Comparison of ENCODE assay signal across 1 cellular context in the genomic region with DNA sequence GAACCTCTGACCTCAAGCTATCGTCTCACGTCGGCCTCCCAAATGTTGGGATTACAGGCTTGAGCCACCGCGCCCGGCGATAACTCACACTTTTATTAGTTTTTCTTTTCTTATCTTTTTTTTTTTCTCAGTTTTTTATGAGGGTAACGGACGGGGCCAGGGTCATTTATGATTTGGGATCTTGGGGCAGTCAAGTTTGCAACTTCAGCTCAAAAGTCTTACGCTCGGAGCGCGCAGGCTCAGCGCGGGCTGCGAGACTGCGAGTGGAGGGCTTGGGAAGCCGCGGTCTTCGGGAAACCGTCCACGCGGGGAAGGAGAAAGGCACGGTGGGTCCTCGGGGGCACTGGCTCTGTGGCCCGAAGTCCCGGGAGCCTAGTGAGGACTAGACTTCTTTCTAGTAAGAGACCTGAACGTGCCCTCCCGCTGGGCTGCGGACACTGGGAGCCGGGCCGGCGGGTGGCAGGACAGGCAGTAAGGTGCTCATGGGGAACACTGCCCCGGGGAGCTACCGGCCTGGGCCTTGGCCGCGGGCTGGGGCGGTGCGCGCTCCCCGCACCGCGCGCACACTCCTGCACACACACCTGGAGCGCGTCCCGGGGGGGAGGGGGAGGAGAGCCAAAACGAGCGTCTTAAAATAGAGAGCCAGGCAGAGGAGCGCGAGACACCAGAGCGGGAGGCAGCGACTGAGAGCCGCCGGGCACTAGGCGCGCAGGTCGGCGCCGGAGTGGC.
TF ChIP-seq lines count a peak whose summit lies in the region.

No MANE protein-coding gene starts in this region.

TF ChIP-seq in HEK293, 187 proteins besides CTCF, POLR2A, EP300 and RAD21 (continued from another document):
- TF ChIP-seq, protein P1, sequence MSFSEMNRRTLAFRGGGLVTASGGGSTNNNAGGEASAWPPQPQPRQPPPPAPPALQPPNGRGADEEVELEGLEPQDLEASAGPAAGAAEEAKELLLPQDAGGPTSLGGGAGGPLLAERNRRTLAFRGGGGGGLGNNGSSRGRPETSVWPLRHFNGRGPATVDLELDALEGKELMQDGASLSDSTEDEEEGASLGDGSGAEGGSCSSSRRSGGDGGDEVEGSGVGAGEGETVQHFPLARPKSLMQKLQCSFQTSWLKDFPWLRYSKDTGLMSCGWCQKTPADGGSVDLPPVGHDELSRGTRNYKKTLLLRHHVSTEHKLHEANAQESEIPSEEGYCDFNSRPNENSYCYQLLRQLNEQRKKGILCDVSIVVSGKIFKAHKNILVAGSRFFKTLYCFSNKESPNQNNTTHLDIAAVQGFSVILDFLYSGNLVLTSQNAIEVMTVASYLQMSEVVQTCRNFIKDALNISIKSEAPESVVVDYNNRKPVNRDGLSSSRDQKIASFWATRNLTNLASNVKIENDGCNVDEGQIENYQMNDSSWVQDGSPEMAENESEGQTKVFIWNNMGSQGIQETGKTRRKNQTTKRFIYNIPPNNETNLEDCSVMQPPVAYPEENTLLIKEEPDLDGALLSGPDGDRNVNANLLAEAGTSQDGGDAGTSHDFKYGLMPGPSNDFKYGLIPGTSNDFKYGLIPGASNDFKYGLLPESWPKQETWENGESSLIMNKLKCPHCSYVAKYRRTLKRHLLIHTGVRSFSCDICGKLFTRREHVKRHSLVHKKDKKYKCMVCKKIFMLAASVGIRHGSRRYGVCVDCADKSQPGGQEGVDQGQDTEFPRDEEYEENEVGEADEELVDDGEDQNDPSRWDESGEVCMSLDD (tag by site-specific recombination; IDR thresholded peaks at IDR 0.05) = 0 out of 2 replicates have a peak, but pooled peaks have one; percentile 51
- TF ChIP-seq ZNF561 (tag by site-specific recombination; IDR thresholded peaks at IDR 0.05; ENCODE audit: borderline replicate concordance) = peak; percentile 37; the same call in 1 of the 2 replicates
- TF ChIP-seq BCL11B (tag by site-specific recombination; IDR thresholded peaks at IDR 0.05; ENCODE audit: low read depth) = peak; percentile 63; the same call in 1 of the 2 replicates
- TF ChIP-seq SCRT2 (tag by site-specific recombination; IDR thresholded peaks at IDR 0.05) = no peak
- TF ChIP-seq ZNF24 (tag by site-specific recombination; IDR thresholded peaks at IDR 0.05) = no peak
- TF ChIP-seq, protein P2, sequence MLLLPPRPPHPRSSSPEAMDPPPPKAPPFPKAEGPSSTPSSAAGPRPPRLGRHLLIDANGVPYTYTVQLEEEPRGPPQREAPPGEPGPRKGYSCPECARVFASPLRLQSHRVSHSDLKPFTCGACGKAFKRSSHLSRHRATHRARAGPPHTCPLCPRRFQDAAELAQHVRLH (tag by site-specific recombination; IDR thresholded peaks at IDR 0.05) = peak; percentile 77
